ENCODE assay signal across 1 cellular context in the genomic region with DNA sequence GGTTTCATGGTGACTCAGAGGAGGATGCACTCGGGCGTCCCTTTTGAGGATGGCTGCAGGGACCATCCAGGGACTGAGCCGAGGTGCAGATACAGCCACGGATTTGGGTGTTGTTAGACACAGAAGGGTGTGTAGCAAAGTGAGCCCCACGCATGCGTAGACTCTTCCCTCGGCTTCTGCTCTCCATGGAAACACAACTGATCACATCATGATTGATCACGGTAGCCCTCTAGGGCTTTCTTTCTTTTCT.
TF ChIP-seq lines count a peak whose summit lies in the region.

No MANE protein-coding gene starts in this region.

TF ChIP-seq in H1, 55 proteins besides CTCF, POLR2A, EP300 and RAD21 (continued from another document):
- no peak for TF ChIP-seq CBX8 (IDR thresholded peaks at IDR 0.05; ENCODE audit: borderline replicate concordance, low read depth, low read length)
